In the genomic region with DNA sequence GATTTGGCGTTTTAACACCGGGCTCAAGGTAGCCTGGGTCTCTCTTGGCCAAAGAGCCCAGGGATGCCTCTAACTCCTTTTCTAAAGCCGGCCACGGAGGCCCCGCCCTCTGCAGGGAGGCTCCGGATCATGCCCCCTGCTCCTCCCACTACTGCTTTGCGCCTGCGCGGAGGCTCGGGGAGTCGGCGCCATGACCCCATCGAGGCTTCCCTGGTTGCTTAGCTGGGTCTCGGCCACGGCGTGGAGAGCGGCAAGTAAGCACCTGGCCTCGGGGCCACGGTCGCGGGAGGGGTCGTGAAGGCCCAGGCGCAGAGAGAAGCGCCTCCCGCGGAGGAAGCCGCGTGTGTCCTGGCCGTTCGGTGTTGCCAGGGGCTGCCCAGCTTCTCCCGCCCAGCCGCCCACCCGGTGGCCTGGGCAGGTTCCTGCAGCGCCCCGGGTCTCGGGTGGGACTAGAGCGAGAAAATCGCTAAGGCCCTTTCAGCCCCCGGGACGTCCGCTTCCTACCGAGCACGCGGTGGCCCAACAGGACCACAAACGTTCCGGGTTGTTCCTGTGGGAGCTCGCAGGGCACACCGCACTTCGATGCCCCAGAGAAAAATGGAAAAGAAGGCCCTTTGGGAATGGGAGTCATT, we compare ENCODE assay signal across 8 cellular contexts. TPM values are rescaled to one million over a fixed set of nuclear protein-coding genes. Genes with fewer than 3 reads are reported as not detected.
DNase-seq lines count a peak whose midpoint lies in the region; ATAC-seq and TF ChIP-seq lines count a peak whose summit lies in the region.

A gene (plus strand): TSS at position 180 of the 632 bp plus-strand sequence. CDS start 11 bp downstream, at position 191.

- H3K4me3 ChIP-seq in prostate gland: peak within 1 kb of the TSS; percentile 76 to 97

- TF ChIP-seq POLR2A in GM15510 (IDR thresholded peaks at IDR 0.05; ENCODE audit: borderline replicate concordance, extremely low read depth, insufficient read length) (peak; percentile 96), prostate gland (IDR thresholded peaks at IDR 0.05) (peak; percentile 60)

- no peaks in the 10 kb centered on the region for H3K36me3 ChIP-seq in prostate gland

- peak in 1 of 4 experiments; percentile 3 for TF ChIP-seq CTCF in prostate gland (IDR thresholded peaks at IDR 0.05)

- intact Hi-C loops in left ventricle myocardium superior (cut with micrococcal nuclease) (loop anchor here (10.0 kb wide), 1 partner anchor 98 kb away; a partner anchor contains a TSS), prostate gland (cut with DNase I) (loop anchor here (5.0 to 10.0 kb wide), 3 partner anchors 98 to 152 kb away; a partner anchor contains a TSS)

- no peaks in the 10 kb centered on the region for H3K9me3 ChIP-seq in prostate gland

- DNase-seq in NCI-H146 treated with DMSO at 0.1 percent for 48 hours (lab: John Stamatoyannopoulos, UW; ENCODE audit: unreplicated experiment) (peak; percentile 90), T-helper 1 cell (peak; percentile 88 to 92 (median 90)), amygdala (lab: John Stamatoyannopoulos, UW) (peak; percentile 56 to 94 (median 86)), left ventricle myocardium superior (peak; percentile 97), prostate gland (ENCODE audit: low spot score) (peak; percentile 85), ureter (ENCODE audit: low spot score) (peak; percentile 93)

- peak within 1 kb of the TSS; percentile 84 to 89 for H3K27ac ChIP-seq in prostate gland

- no peaks in the 10 kb centered on the region for H3K4me1 ChIP-seq in prostate gland (replicated peaks)

- peak; percentile 98 for ATAC-seq in HG02884 (IDR thresholded peaks at IDR 0.05; ENCODE audit: unreplicated experiment)
- peak; percentile 100 for ATAC-seq in left ventricle myocardium superior

- no peaks in the 10 kb centered on the region for H3K27me3 ChIP-seq in prostate gland (replicated peaks; ENCODE audit: insufficient read depth)

- WGBS in prostate gland: 0% methylated on average over 38 of the region's 49 CpGs

RNA-seq across cellular contexts. Expression of the gene that starts here (rescaled TPM):
- total RNA-seq in left ventricle myocardium superior: 17.0 TPM
- total RNA-seq in prostate gland: 1 to 10 TPM; 8.5 to 8.8 TPM
- total RNA-seq in ureter: 17.2 TPM

Comparison
In these comparisons a context has a peak if more than half of its experiments do, and no peak if none do; other contexts are left out.
1. Peak in every context shown above with its lines: DNase-seq, ATAC-seq, H3K4me3 ChIP-seq and H3K27ac ChIP-seq.